In genomic region chr2:219731173-219731572, GRCh38 we compare ENCODE assay signal across 18 cellular contexts.
"Had no signal": no experiment of that assay in that cellular context is flagged by ENCODE, and none has a peak within 500 bp of the region (broad histone marks: within the 10 kb centered on the region; RNA-seq: fewer than 3 reads in every experiment).

No MANE protein-coding gene starts in this region.

- H3K9me3 ChIP-seq: body of pancreas, pancreas had no signal

- H3K36me3 ChIP-seq: pancreas had no signal

- H3K4me1 Mint-ChIP-seq: central memory CD8-positive, alpha-beta T cell; immature natural killer cell; naive B cell; stimulated activated effector memory CD8-positive, alpha-beta T cell treated with anti-CD3 and anti-CD28 coated beads, Interleukin-12 subunit alpha, Interleukin-12 subunit beta, amount 100 ng/mL, for 72 hours had no signal

- ATAC-seq: activated CD8-positive, alpha-beta T cell treated with anti-CD3 and anti-CD28 coated beads, Interleukin-2, amount 10 ng/mL, durations not matched to agents 7 days and 5 days; body of pancreas; left colon; pancreas; stimulated activated effector memory CD8-positive, alpha-beta T cell treated with anti-CD3 and anti-CD28 coated beads, Interleukin-12 subunit alpha, Interleukin-12 subunit beta, amount 100 ng/mL, for 72 hours; WTC11 had no signal

- H3K4me3 ChIP-seq: body of pancreas, coronary artery, lung, pancreas had no signal

- H3K4me3 Mint-ChIP-seq: activated CD8-positive, alpha-beta T cell treated with anti-CD3 and anti-CD28 coated beads, Interleukin-2, amount 10 ng/mL, durations not matched to agents 7 days and 5 days; activated naive CD8-positive, alpha-beta T cell; central memory CD8-positive, alpha-beta T cell; immature natural killer cell; naive B cell; stimulated activated effector memory CD8-positive, alpha-beta T cell treated with anti-CD3 and anti-CD28 coated beads, Interleukin-12 subunit alpha, Interleukin-12 subunit beta, amount 100 ng/mL, for 72 hours; WTC11 had no signal

- H3K27ac Mint-ChIP-seq: activated CD8-positive, alpha-beta T cell treated with anti-CD3 and anti-CD28 coated beads, Interleukin-2, amount 10 ng/mL, durations not matched to agents 7 days and 5 days; activated naive CD8-positive, alpha-beta T cell; immature natural killer cell; naive B cell; stimulated activated effector memory CD8-positive, alpha-beta T cell treated with anti-CD3 and anti-CD28 coated beads, Interleukin-12 subunit alpha, Interleukin-12 subunit beta, amount 100 ng/mL, for 72 hours; WTC11 had no signal

- H3K27me3 ChIP-seq: body of pancreas, pancreas had no signal

- H3K36me3 Mint-ChIP-seq: activated naive CD8-positive, alpha-beta T cell; immature natural killer cell; naive B cell; stimulated activated effector memory CD8-positive, alpha-beta T cell treated with anti-CD3 and anti-CD28 coated beads, Interleukin-12 subunit alpha, Interleukin-12 subunit beta, amount 100 ng/mL, for 72 hours; WTC11 had no signal

- H3K9me3 Mint-ChIP-seq: central memory CD8-positive, alpha-beta T cell; stimulated activated effector memory CD8-positive, alpha-beta T cell treated with anti-CD3 and anti-CD28 coated beads, Interleukin-12 subunit alpha, Interleukin-12 subunit beta, amount 100 ng/mL, for 72 hours had no signal

- DNase-seq: activated CD4-positive, alpha-beta T cell treated with anti-CD3 and anti-CD28 coated beads for 48 hours; activated CD8-positive, alpha-beta memory T cell treated with anti-CD3 and anti-CD28 coated beads, Interleukin-2, amount 50 U/mL, for 4 hours; activated CD8-positive, alpha-beta T cell treated with anti-CD3 and anti-CD28 coated beads, Interleukin-2, amount 10 ng/mL, durations not matched to agents 7 days and 5 days; activated gamma-delta T cell treated with Interleukin-2 at 50 U/mL for 16 hours; amygdala; body of pancreas; head of caudate nucleus; immature natural killer cell; left colon; naive B cell; pancreas; stimulated activated CD4-positive, alpha-beta T cell treated with anti-CD3 and anti-CD28 coated beads, Interleukin-2, amount 100 ng/mL, for 24 hours had no signal

- H3K27ac ChIP-seq: body of pancreas, coronary artery, pancreas had no signal

- H3K4me1 ChIP-seq: body of pancreas, pancreas had no signal
